24 cellular contexts compared by ENCODE assay signal in genomic region chr3:173402656-173403055, GRCh38.
"Had no signal": no experiment of that assay in that cellular context is flagged by ENCODE, and none has a peak within 500 bp of the region (broad histone marks: within the 10 kb centered on the region; RNA-seq: fewer than 3 reads in every experiment).

No MANE protein-coding gene starts in this region.

- H3K4me3 ChIP-seq: left lung, lower lobe of right lung, right lobe of liver, uterus had no signal

- H3K36me3 ChIP-seq: left lung, lower lobe of right lung, right lobe of liver, uterus had no signal

- H3K4me3 Mint-ChIP-seq: activated CD4-positive, alpha-beta memory T cell treated with anti-CD3 and anti-CD28 coated beads, Interleukin-2, amount 10 ng/mL, durations not matched to agents 7 days and 5 days; activated CD4-positive, alpha-beta T cell treated with anti-CD3 and anti-CD28 coated beads, Interleukin-2, amount 10 ng/mL, durations not matched to agents 7 days and 5 days; activated T-cell treated with anti-CD3 and anti-CD28 coated beads, Interleukin-2, amount 50 U/mL, for 24 hours; immature natural killer cell; nephron; type B pancreatic cell; WTC11 had no signal

- H3K9me3 ChIP-seq: left lung, lower lobe of right lung, right lobe of liver, uterus had no signal

- H3K4me1 Mint-ChIP-seq: activated CD4-positive, alpha-beta memory T cell treated with anti-CD3 and anti-CD28 coated beads, Interleukin-2, amount 10 ng/mL, durations not matched to agents 7 days and 5 days had no signal

- H3K27ac Mint-ChIP-seq: activated CD4-positive, alpha-beta memory T cell treated with anti-CD3 and anti-CD28 coated beads, Interleukin-2, amount 10 ng/mL, durations not matched to agents 7 days and 5 days; activated CD4-positive, alpha-beta T cell treated with anti-CD3 and anti-CD28 coated beads, Interleukin-2, amount 10 ng/mL, durations not matched to agents 7 days and 5 days; activated T-cell treated with anti-CD3 and anti-CD28 coated beads, Interleukin-2, amount 50 U/mL, for 24 hours; immature natural killer cell; nephron; progenitor cell of endocrine pancreas; type B pancreatic cell; WTC11 had no signal

- H3K27ac ChIP-seq: left lung, lower lobe of right lung, right lobe of liver, uterus had no signal

- H3K36me3 Mint-ChIP-seq: type B pancreatic cell, WTC11 had no signal

- DNase-seq: activated CD4-positive, alpha-beta memory T cell treated with anti-CD3 and anti-CD28 coated beads, Interleukin-2, amount 10 ng/mL, durations not matched to agents 7 days and 5 days; activated CD4-positive, alpha-beta T cell treated with anti-CD3 and anti-CD28 coated beads for 1 hour; activated CD4-positive, alpha-beta T cell treated with anti-CD3 and anti-CD28 coated beads, Interleukin-2, amount 10 ng/mL, durations not matched to agents 7 days and 5 days; activated CD8-positive, alpha-beta memory T cell treated with anti-CD3 and anti-CD28 coated beads, Interleukin-2, amount 50 U/mL, for 48 hours; activated gamma-delta T cell; activated naive CD4-positive, alpha-beta T cell treated with anti-CD3 and anti-CD28 coated beads, Interleukin-2, amount 50 U/mL, for 16 hours; activated T-cell treated with anti-CD3 and anti-CD28 coated beads, Interleukin-2, amount 50 U/mL, for 24 hours; amniotic stem cell; central memory CD4-positive, alpha-beta T cell; dermis blood vessel endothelial cell; effector CD8-positive, alpha-beta T cell; immature natural killer cell; kidney glomerular epithelial cell; left lung; lower lobe of right lung; right lobe of liver; stimulated activated CD4-positive, alpha-beta T cell treated with anti-CD3 and anti-CD28 coated beads, Interleukin-2, amount 100 ng/mL, for 48 hours; stimulated activated naive CD4-positive, alpha-beta T cell treated with Interleukin-2 at 50 U/mL for 16 hours; T-helper 1 cell; uterus had no signal

- H3K27me3 ChIP-seq: right lobe of liver, uterus had no signal

- H3K4me1 ChIP-seq: uterus had no signal

- H3K9me3 Mint-ChIP-seq: activated CD4-positive, alpha-beta memory T cell treated with anti-CD3 and anti-CD28 coated beads, Interleukin-2, amount 10 ng/mL, durations not matched to agents 7 days and 5 days; activated CD4-positive, alpha-beta T cell treated with anti-CD3 and anti-CD28 coated beads, Interleukin-2, amount 10 ng/mL, durations not matched to agents 7 days and 5 days; activated T-cell treated with anti-CD3 and anti-CD28 coated beads, Interleukin-2, amount 50 U/mL, for 24 hours; nephron; type B pancreatic cell; WTC11 had no signal
